1 cellular context compared by ENCODE assay signal in the genomic region with DNA sequence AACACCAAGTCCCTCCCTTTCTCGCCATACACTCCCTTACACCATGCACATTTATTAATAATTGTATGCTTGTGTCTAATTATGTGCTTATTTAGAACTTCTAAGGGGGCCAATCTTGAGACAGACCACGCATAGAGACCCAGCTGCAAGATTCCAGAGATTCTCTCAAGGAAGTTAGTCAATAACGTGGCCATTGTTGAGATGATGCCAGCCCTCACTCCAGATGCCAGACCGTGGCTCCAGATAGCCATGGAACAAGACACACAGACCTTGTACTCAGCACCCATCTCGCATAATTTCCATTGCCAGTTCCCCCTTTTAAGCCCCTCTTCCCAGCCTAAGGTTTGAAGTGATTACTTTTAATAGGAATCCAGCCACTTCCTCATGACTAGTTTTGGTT.
TF ChIP-seq lines count a peak whose summit lies in the region.

No MANE protein-coding gene starts in this region.

TF ChIP-seq in IMR-90, 13 proteins besides CTCF, POLR2A, EP300 and RAD21:
- TF ChIP-seq NFE2L2 (IDR thresholded peaks at IDR 0.05; ENCODE audit: low read depth, low read length) (no peak), CHD1 (IDR thresholded peaks at IDR 0.05; ENCODE audit: low read depth, low read length) (no peak), MAFK (IDR thresholded peaks at IDR 0.05; ENCODE audit: low read depth, low read length) (no peak), CEBPB (IDR thresholded peaks at IDR 0.05; ENCODE audit: low read depth, low read length) (no peak), SMC3 (IDR thresholded peaks at IDR 0.05; ENCODE audit: low read depth, low read length) (no peak), RCOR1 (IDR thresholded peaks at IDR 0.05; ENCODE audit: insufficient replicate concordance, low read length) (no peak), MAZ (IDR thresholded peaks at IDR 0.05; ENCODE audit: borderline replicate concordance, low read depth, low read length) (no peak), FOS (IDR thresholded peaks at IDR 0.05; ENCODE audit: low read depth, low read length) (no peak), BHLHE40 (IDR thresholded peaks at IDR 0.05; ENCODE audit: low read depth, low read length) (no peak), MXI1 (IDR thresholded peaks at IDR 0.05; ENCODE audit: borderline replicate concordance, low read depth, low read length) (no peak), RFX5 (IDR thresholded peaks at IDR 0.05; ENCODE audit: low read depth, low read length) (no peak)
- TF ChIP-seq, protein P1, sequence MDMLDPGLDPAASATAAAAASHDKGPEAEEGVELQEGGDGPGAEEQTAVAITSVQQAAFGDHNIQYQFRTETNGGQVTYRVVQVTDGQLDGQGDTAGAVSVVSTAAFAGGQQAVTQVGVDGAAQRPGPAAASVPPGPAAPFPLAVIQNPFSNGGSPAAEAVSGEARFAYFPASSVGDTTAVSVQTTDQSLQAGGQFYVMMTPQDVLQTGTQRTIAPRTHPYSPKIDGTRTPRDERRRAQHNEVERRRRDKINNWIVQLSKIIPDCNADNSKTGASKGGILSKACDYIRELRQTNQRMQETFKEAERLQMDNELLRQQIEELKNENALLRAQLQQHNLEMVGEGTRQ (IDR thresholded peaks at IDR 0.05; ENCODE audit: low read depth, low read length): no peak
- TF ChIP-seq, protein P2, sequence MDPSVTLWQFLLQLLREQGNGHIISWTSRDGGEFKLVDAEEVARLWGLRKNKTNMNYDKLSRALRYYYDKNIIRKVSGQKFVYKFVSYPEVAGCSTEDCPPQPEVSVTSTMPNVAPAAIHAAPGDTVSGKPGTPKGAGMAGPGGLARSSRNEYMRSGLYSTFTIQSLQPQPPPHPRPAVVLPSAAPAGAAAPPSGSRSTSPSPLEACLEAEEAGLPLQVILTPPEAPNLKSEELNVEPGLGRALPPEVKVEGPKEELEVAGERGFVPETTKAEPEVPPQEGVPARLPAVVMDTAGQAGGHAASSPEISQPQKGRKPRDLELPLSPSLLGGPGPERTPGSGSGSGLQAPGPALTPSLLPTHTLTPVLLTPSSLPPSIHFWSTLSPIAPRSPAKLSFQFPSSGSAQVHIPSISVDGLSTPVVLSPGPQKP (IDR thresholded peaks at IDR 0.05; ENCODE audit: borderline replicate concordance, low read depth, low read length): no peak
